Comparison of ENCODE assay signal across 19 cellular contexts in genomic region chr16:49600541-49600940, GRCh38.
"Had no signal": no experiment of that assay in that cellular context is flagged by ENCODE, and none has a peak within 500 bp of the region (broad histone marks: within the 10 kb centered on the region; RNA-seq: fewer than 3 reads in every experiment).

No MANE protein-coding gene starts in this region.

- DNase-seq: activated CD4-positive, alpha-beta T cell treated with anti-CD3 and anti-CD28 coated beads, Interleukin-2, amount 50 U/mL, for 4 hours; activated naive CD8-positive, alpha-beta T cell treated with anti-CD3 and anti-CD28 coated beads for 36 hours; amniotic stem cell; foreskin fibroblast; glutamatergic neuron; kidney; left ventricle myocardium superior; mucosa of descending colon; naive B cell; posterior cingulate gyrus; retina; stimulated activated CD4-positive, alpha-beta T cell treated with anti-CD3 and anti-CD28 coated beads, Interleukin-2, amount 100 ng/mL, for 24 hours; stimulated activated naive CD4-positive, alpha-beta T cell treated with Interleukin-2 at 50 U/mL for 16 hours; substantia nigra; T-helper 1 cell; T1000 had no signal

- H3K36me3 Mint-ChIP-seq: activated naive CD8-positive, alpha-beta T cell treated with anti-CD3 and anti-CD28 coated beads for 36 hours; naive B cell had no signal

- H3K27ac ChIP-seq: epithelial cell of prostate, tibial artery, uterus had no signal

- H3K9me3 ChIP-seq: mucosa of descending colon, tibial artery, uterus had no signal

- H3K27ac Mint-ChIP-seq: activated naive CD8-positive, alpha-beta T cell treated with anti-CD3 and anti-CD28 coated beads for 36 hours; naive B cell had no signal

- H3K36me3 ChIP-seq: tibial artery, uterus had no signal

- H3K27me3 ChIP-seq: tibial artery, uterus had no signal

- H3K27me3 Mint-ChIP-seq: activated naive CD8-positive, alpha-beta T cell treated with anti-CD3 and anti-CD28 coated beads for 36 hours had no signal

- H3K4me3 Mint-ChIP-seq: activated naive CD8-positive, alpha-beta T cell treated with anti-CD3 and anti-CD28 coated beads for 36 hours; naive B cell had no signal

- H3K4me3 ChIP-seq: mucosa of descending colon, tibial artery, uterus had no signal

- H3K9me3 Mint-ChIP-seq: activated naive CD8-positive, alpha-beta T cell treated with anti-CD3 and anti-CD28 coated beads for 36 hours; naive B cell had no signal

- H3K4me1 Mint-ChIP-seq: activated naive CD8-positive, alpha-beta T cell treated with anti-CD3 and anti-CD28 coated beads for 36 hours; naive B cell had no signal
